ENCODE assay signal across 17 cellular contexts in genomic region chr6:151005126-151005525, GRCh38.
DNase-seq lines count a peak whose midpoint lies in the region; ATAC-seq, FAIRE-seq and TF ChIP-seq lines count a peak whose summit lies in the region.
"Had no signal": no experiment of that assay in that cellular context is flagged by ENCODE, and none has a peak within 500 bp of the region (broad histone marks: within the 10 kb centered on the region; RNA-seq: fewer than 3 reads in every experiment).

No MANE protein-coding gene starts in this region.

- peak overlapping the region in 1 of 3 donors; percentile 34 for H3K27ac Mint-ChIP-seq in CD4-positive, CD25-positive, alpha-beta regulatory T cell
- H3K27ac Mint-ChIP-seq: CD8-positive, alpha-beta T cell had no signal

- no peak for ATAC-seq in CD4-positive, CD25-positive, alpha-beta regulatory T cell (ENCODE audit: low read depth in 2 of 2)
- ATAC-seq in HG03442 (IDR thresholded peaks at IDR 0.05; ENCODE audit: unreplicated experiment): no peak
- ATAC-seq: CD8-positive, alpha-beta T cell had no signal

- peak overlapping the region; percentile 91 for H3K27ac ChIP-seq in ACC112 (ENCODE audit: low read depth, low read length)
- no peak overlapping the region for H3K27ac ChIP-seq in CD4-positive, CD25-positive, alpha-beta regulatory T cell (ENCODE audit: insufficient read depth, low read length, poor library complexity, severe bottlenecking)
- peak overlapping the region; percentile 87 for H3K27ac ChIP-seq in brain microvascular endothelial cell
- peak overlapping the region; percentile 86 for H3K27ac ChIP-seq in neutrophil
- H3K27ac ChIP-seq: neural progenitor cell had no signal

- no peak overlapping the region for H2AFZ ChIP-seq in ACC112 (ENCODE audit: low read length, unreplicated experiment)
- H2AFZ ChIP-seq: neural progenitor cell had no signal

- H3K27me3 ChIP-seq in ACC112 (ENCODE audit: insufficient read depth, low read length): no peaks in the 10 kb centered on the region
- H3K27me3 ChIP-seq in CD4-positive, CD25-positive, alpha-beta regulatory T cell (ENCODE audit: control insufficient read depth, insufficient read depth, low read length): no peaks in the 10 kb centered on the region
- H3K27me3 ChIP-seq in brain microvascular endothelial cell (replicated peaks): no peaks in the 10 kb centered on the region
- no peaks in the 10 kb centered on the region for H3K27me3 ChIP-seq in neutrophil
- H3K27me3 ChIP-seq: neural progenitor cell had no signal

- peaks cover 38% of the 10 kb centered on the region for H3K4me1 ChIP-seq in ACC112 (ENCODE audit: control insufficient read depth, insufficient read depth, low read length, unreplicated experiment)
- peaks cover 12% of the 10 kb centered on the region for H3K4me1 ChIP-seq in CD4-positive, CD25-positive, alpha-beta regulatory T cell (ENCODE audit: control insufficient read depth, insufficient read depth, low read length, poor library complexity, severe bottlenecking)
- H3K4me1 ChIP-seq in neutrophil (ENCODE audit: control insufficient read depth in 1 of 2, insufficient read depth in 1 of 2, low read depth in 1 of 2, low read length in 1 of 2): peaks cover 50% of the 10 kb centered on the region in 2 experiments

- H3K4me3 ChIP-seq in ACC112 (ENCODE audit: low read depth, low read length) (peak overlapping the region; percentile 48; the same call in 1 of the 2 replicates), brain microvascular endothelial cell (ENCODE audit: low read depth, low read length) (no peak overlapping the region), neutrophil (ENCODE audit: low read depth in 1 of 2, low read length in 1 of 2) (no peak overlapping the region)
- H3K4me3 ChIP-seq in CD4-positive, CD25-positive, alpha-beta regulatory T cell (ENCODE audit: low read depth, low read length): peak overlapping the region; percentile 46
- H3K4me3 ChIP-seq: neural progenitor cell, skin epidermis had no signal

- no peaks in the 10 kb centered on the region for H3K27me3 Mint-ChIP-seq in CD4-positive, CD25-positive, alpha-beta regulatory T cell
- H3K27me3 Mint-ChIP-seq: activated CD4-positive, alpha-beta T cell treated with anti-CD3 and anti-CD28 coated beads, Interleukin-2, amount 10 ng/mL, durations not matched to agents 7 days and 5 days had no signal

- no peaks in the 10 kb centered on the region for H3K36me3 ChIP-seq in ACC112 (ENCODE audit: insufficient read depth, low read length)
- H3K36me3 ChIP-seq in CD4-positive, CD25-positive, alpha-beta regulatory T cell (ENCODE audit: control insufficient read depth, insufficient read depth, low read length): no peaks in the 10 kb centered on the region
- H3K36me3 ChIP-seq in brain microvascular endothelial cell (replicated peaks): no peaks in the 10 kb centered on the region
- no peaks in the 10 kb centered on the region for H3K36me3 ChIP-seq in neutrophil
- H3K36me3 ChIP-seq: esophagus squamous epithelium, neural progenitor cell had no signal

- peaks cover 10 to 33% (median 12%) of the 10 kb centered on the region in 4 donors for H3K4me1 Mint-ChIP-seq in CD4-positive, CD25-positive, alpha-beta regulatory T cell

- in situ Hi-C loops in brain microvascular endothelial cell (cut with HindIII; ENCODE audit: low pct_ligation_motif_present, low sequenced_read_pairs): no loop called here

- no peak for DNase-seq in CD4-positive, CD25-positive, alpha-beta regulatory T cell
- DNase-seq in brain microvascular endothelial cell (no peak), 8988T (no peak), D721Med (ENCODE audit: insufficient read length, low spot score) (no peak)
- DNase-seq: activated CD4-positive, alpha-beta T cell treated with anti-CD3 and anti-CD28 coated beads, Interleukin-2, amount 10 ng/mL, durations not matched to agents 7 days and 5 days; CD8-positive, alpha-beta T cell; esophagus squamous epithelium; NCI-H526; stimulated activated naive CD4-positive, alpha-beta T cell treated with Interleukin-2 at 50 U/mL for 16 hours; T1000 had no signal

- FAIRE-seq in D721Med (lab: Jason Lieb, UNC): no peak
- FAIRE-seq: H1 had no signal

- H3K36me3 Mint-ChIP-seq in CD4-positive, CD25-positive, alpha-beta regulatory T cell: no peaks in the 10 kb centered on the region
- H3K36me3 Mint-ChIP-seq: CD8-positive, alpha-beta T cell had no signal

- no peaks in the 10 kb centered on the region for H3K79me2 ChIP-seq in ACC112 (ENCODE audit: control insufficient read depth, insufficient read depth, low read length, unreplicated experiment)

- H3K9me3 Mint-ChIP-seq in CD4-positive, CD25-positive, alpha-beta regulatory T cell: peaks cover 0 to 1% (median 0%) of the 10 kb centered on the region in 7 donors
- H3K9me3 Mint-ChIP-seq: activated CD4-positive, alpha-beta T cell treated with anti-CD3 and anti-CD28 coated beads, Interleukin-2, amount 10 ng/mL, durations not matched to agents 7 days and 5 days; activated T-helper 1 cell treated with anti-CD3 and anti-CD28 coated beads, Interleukin-12 subunit alpha, Interleukin-12 subunit beta, Interleukin-2, Interleukin-4 antibody, amounts not matched to agents 30 ng/mL and 10 ng/mL and 1 ng/mL, durations not matched to agents 14 hours and 24 hours and 36 hours; CD8-positive, alpha-beta T cell; neural progenitor cell had no signal

- no peak overlapping the region for H3K4me3 Mint-ChIP-seq in CD4-positive, CD25-positive, alpha-beta regulatory T cell
- H3K4me3 Mint-ChIP-seq: activated CD4-positive, alpha-beta T cell treated with anti-CD3 and anti-CD28 coated beads, Interleukin-2, amount 10 ng/mL, durations not matched to agents 7 days and 5 days; activated T-helper 1 cell treated with anti-CD3 and anti-CD28 coated beads, Interleukin-12 subunit alpha, Interleukin-12 subunit beta, Interleukin-2, Interleukin-4 antibody, amounts not matched to agents 30 ng/mL and 10 ng/mL and 1 ng/mL, durations not matched to agents 14 hours and 24 hours and 36 hours; CD8-positive, alpha-beta T cell; neural progenitor cell had no signal

- no peak for TF ChIP-seq CTCF in brain microvascular endothelial cell (IDR thresholded peaks at IDR 0.05; ENCODE audit: low read depth, low read length, missing control alignments)
- TF ChIP-seq CTCF in neutrophil (IDR thresholded peaks at IDR 0.05): no peak
- TF ChIP-seq CTCF in D721Med (IDR thresholded peaks at IDR 0.05; ENCODE audit: insufficient read depth, missing control alignments): no peak

- H3K9me3 ChIP-seq in CD4-positive, CD25-positive, alpha-beta regulatory T cell (ENCODE audit: control insufficient read depth in 2 of 2, low read length in 2 of 2): no peaks in the 10 kb centered on the region
- no peaks in the 10 kb centered on the region for H3K9me3 ChIP-seq in neutrophil
- H3K9me3 ChIP-seq: esophagus squamous epithelium had no signal

Comparison
In these comparisons a context has a peak if more than half of its experiments do, and no peak if none do; other contexts are left out.
1. H3K4me3 ChIP-seq: peak in ACC112 (single experiment) and CD4-positive, CD25-positive, alpha-beta regulatory T cell (single experiment); none in brain microvascular endothelial cell (single experiment) and neutrophil (0 of 2).